In genomic region chr11:12680246-12680939, GRCh38 we compare ENCODE assay signal across 8 cellular contexts. TPM values are rescaled to one million over a fixed set of nuclear protein-coding genes. Genes with fewer than 3 reads are reported as not detected.
DNase-seq lines count a peak whose midpoint lies in the region; ATAC-seq, FAIRE-seq and TF ChIP-seq lines count a peak whose summit lies in the region.

No MANE protein-coding gene starts in this region.

- H3K27ac ChIP-seq in A549 (peak overlapping the region; percentile 92 to 98), HEK293 (ENCODE audit: extremely low read depth, low read depth, low read length) (no peak overlapping the region), subcutaneous abdominal adipose tissue (ENCODE audit: low read depth, low read length) (peak overlapping the region; percentile 11)

- H3K27ac Mint-ChIP-seq in chondrocyte (ENCODE audit: unreplicated experiment): peak overlapping the region; percentile 92

- H3K4me1 ChIP-seq in A549 (peaks cover 73% of the 10 kb centered on the region), HEK293 (ENCODE audit: control insufficient read depth, insufficient read depth, low read length) (peaks cover 11% of the 10 kb centered on the region; the same call in 1 of the 2 replicates), subcutaneous abdominal adipose tissue (ENCODE audit: control insufficient read depth in 5 of 5, insufficient read depth in 5 of 5, low read length in 5 of 5) (peaks cover 10 to 87% (median 74%) of the 10 kb centered on the region in 5 donors)

- 7% methylated on average over 21 of the region's 21 CpGs for WGBS in A549 (ENCODE audit: missing lambda C conversion rate)

- TF ChIP-seq CTCF in A549 (IDR thresholded peaks at IDR 0.05): no peak
- TF ChIP-seq CTCF in HEK293 (tag by site-specific recombination; IDR thresholded peaks at IDR 0.05): no peak
- TF ChIP-seq CTCF in chondrocyte (IDR thresholded peaks at IDR 0.05): no peak

- H3K4me3 ChIP-seq in A549 (peak overlapping the region; percentile 90), HEK293 (ENCODE audit: low read depth, low read length) (no peak overlapping the region), subcutaneous abdominal adipose tissue (ENCODE audit: low read depth in 1 of 5, low read length in 5 of 5) (peak overlapping the region in 1 of 5 donors; percentile 32)

- no peaks in the 10 kb centered on the region for H3K9me3 ChIP-seq in A549
- H3K9me3 ChIP-seq in HEK293 (ENCODE audit: control insufficient read depth, insufficient read depth, low read depth, low read length): no peaks in the 10 kb centered on the region
- H3K9me3 ChIP-seq in subcutaneous abdominal adipose tissue (ENCODE audit: control insufficient read depth in 5 of 5, low read length in 5 of 5): no peaks in the 10 kb centered on the region

- H3K36me3 ChIP-seq in HEK293 (ENCODE audit: control insufficient read depth in 2 of 2, insufficient read depth in 1 of 2, low read length in 2 of 2) (peaks cover 0 to 2% of the 10 kb centered on the region in 2 experiments; a peak in 1 of 3 replicates), subcutaneous abdominal adipose tissue (ENCODE audit: control insufficient read depth in 5 of 5, insufficient read depth in 5 of 5, low read length in 5 of 5) (no peaks in the 10 kb centered on the region)

- peak; percentile 72 to 74 for ATAC-seq in A549
- no peak for ATAC-seq in GM21515 (IDR thresholded peaks at IDR 0.05; ENCODE audit: unreplicated experiment)
- ATAC-seq in HG02870 (IDR thresholded peaks at IDR 0.05; ENCODE audit: unreplicated experiment): no peak

- POLR2A ChIA-PET in A549 (lab: Yijun Ruan, JAX) (interaction anchor here (0.7 to 3.6 kb wide), 10 partner anchors 9 to 594 kb away, joined by 3 to 25 read pairs (median 3); partner anchors contain the start of gene PARVA), HEK293 (lab: Yijun Ruan, JAX) (interaction anchor here (1.0 kb wide), 1 partner anchor 15 kb away, joined by 3 read pairs; no protein-coding TSS in a partner anchor)

- peak overlapping the region; percentile 90 for H3K4me2 ChIP-seq in A549

- H3K27me3 ChIP-seq in subcutaneous abdominal adipose tissue (ENCODE audit: control insufficient read depth in 5 of 5, insufficient read depth in 4 of 5, low read length in 5 of 5): no peaks in the 10 kb centered on the region

- no peak for TF ChIP-seq EP300 in A549 (IDR thresholded peaks at IDR 0.05)

- FAIRE-seq in A549 (lab: Jason Lieb, UNC): no peak

- H3K9me3 Mint-ChIP-seq in chondrocyte (ENCODE audit: low read depth): no peaks in the 10 kb centered on the region

- DNase-seq in A549 (ENCODE audit: low read depth in 1 of 2, low spot score in 1 of 2) (peak in 1 of 2 experiments; percentile 92), NCI-H82 (lab: John Stamatoyannopoulos, UW) (peak; percentile 92), chondrocyte (ENCODE audit: low spot score) (no peak), islet precursor cell (peak; percentile 97)

- no peak; a peak in 1 of 5 replicates for TF ChIP-seq RAD21 in A549 (conservative IDR thresholded peaks at IDR 0.05 in 1 of 2, IDR thresholded peaks at IDR 0.05 in 1 of 2)

- H3K4me3 Mint-ChIP-seq in chondrocyte (ENCODE audit: unreplicated experiment): peak overlapping the region; percentile 63

- no peaks in the 10 kb centered on the region for H3K27me3 Mint-ChIP-seq in chondrocyte (ENCODE audit: low read depth)

- H3K36me3 Mint-ChIP-seq in chondrocyte (ENCODE audit: low read depth): no peaks in the 10 kb centered on the region

- H3K9ac ChIP-seq in subcutaneous abdominal adipose tissue (ENCODE audit: low read length in 5 of 5): no peak overlapping the region

- peak; percentile 38; the same call in 1 of the 2 replicates for TF ChIP-seq POLR2A in A549 (IDR thresholded peaks at IDR 0.05; ENCODE audit: low read length)

- peaks cover 95% of the 10 kb centered on the region for H3K4me1 Mint-ChIP-seq in chondrocyte (ENCODE audit: low read depth)

- CTCF ChIA-PET in A549 (lab: Yijun Ruan, JAX): interaction anchor here (0.9 to 3.1 kb wide), 4 partner anchors 8 to 350 kb away, joined by 3 to 12 read pairs (median 4); no protein-coding TSS in a partner anchor
- CTCF ChIA-PET in HEK293 (lab: Yijun Ruan, JAX): interaction anchor here (1.0 to 1.5 kb wide), 3 partner anchors 42 to 208 kb away, joined by 3 to 4 read pairs (median 3); no protein-coding TSS in a partner anchor

TF ChIP-seq in A549, 52 proteins besides CTCF, POLR2A, EP300 and RAD21 (continues in another document):
- no peak for TF ChIP-seq RFX5 (IDR thresholded peaks at IDR 0.05)
- TF ChIP-seq PBX3 (IDR thresholded peaks at IDR 0.05): no peak
- no peak for TF ChIP-seq CHD4 (IDR thresholded peaks at IDR 0.05; ENCODE audit: borderline replicate concordance)
- TF ChIP-seq HEYL (CRISPR knock-in tag; IDR thresholded peaks at IDR 0.05): no peak
- 0 out of 2 replicates have a peak, but pooled peaks have one; percentile 8 for TF ChIP-seq USF2 (IDR thresholded peaks at IDR 0.05)
- peak; percentile 50 to 52; a peak in 2 of 5 replicates for TF ChIP-seq JUN (IDR thresholded peaks at IDR 0.05)
- peak in 1 of 2 experiments; percentile 30; a peak in 1 of 4 replicates for TF ChIP-seq CEBPB (IDR thresholded peaks at IDR 0.05)
- peak; percentile 79 for TF ChIP-seq MAX (IDR thresholded peaks at IDR 0.05)

TF ChIP-seq in HEK293, 187 proteins besides CTCF, POLR2A, EP300 and RAD21 (continues in another document):
- TF ChIP-seq ZNF747 (tag by site-specific recombination; IDR thresholded peaks at IDR 0.05): no peak
- no peak for TF ChIP-seq ZFHX2 (tag by site-specific recombination; conservative IDR thresholded peaks at IDR 0.05)
- no peak for TF ChIP-seq HOXC10 (CRISPR knock-in tag; IDR thresholded peaks at IDR 0.05)
- no peak for TF ChIP-seq ZNF621 (tag by site-specific recombination; IDR thresholded peaks at IDR 0.05)
- TF ChIP-seq KLF9 (tag by site-specific recombination; IDR thresholded peaks at IDR 0.05; ENCODE audit: low read depth): 0 out of 2 replicates have a peak, but pooled peaks have one; percentile 30
- TF ChIP-seq ZBTB48 (tag by site-specific recombination; IDR thresholded peaks at IDR 0.05): no peak
- TF ChIP-seq ZNF600 (tag by site-specific recombination; IDR thresholded peaks at IDR 0.05): 0 out of 2 replicates have a peak, but pooled peaks have one; percentile 18
- no peak for TF ChIP-seq GLI4 (tag by site-specific recombination; IDR thresholded peaks at IDR 0.05)
- TF ChIP-seq YY1 (tag by site-specific recombination; IDR thresholded peaks at IDR 0.05): no peak
- 0 out of 2 replicates have a peak, but pooled peaks have one; percentile 12 for TF ChIP-seq ZNF629 (tag by site-specific recombination; IDR thresholded peaks at IDR 0.05)
- TF ChIP-seq OVOL3 (tag by site-specific recombination; IDR thresholded peaks at IDR 0.05): no peak
- peak; percentile 64 for TF ChIP-seq ZNF341 (tag by site-specific recombination; IDR thresholded peaks at IDR 0.05; ENCODE audit: low read depth)
- no peak for TF ChIP-seq ZNF24 (tag by site-specific recombination; IDR thresholded peaks at IDR 0.05)
- TF ChIP-seq ZNF624 (tag by site-specific recombination; IDR thresholded peaks at IDR 0.05): no peak
- no peak for TF ChIP-seq KLF7 (tag by site-specific recombination; IDR thresholded peaks at IDR 0.05; ENCODE audit: borderline replicate concordance)
- TF ChIP-seq ZNF133 (tag by site-specific recombination; IDR thresholded peaks at IDR 0.05): no peak
- no peak for TF ChIP-seq KLF1 (tag by site-specific recombination; IDR thresholded peaks at IDR 0.05)
- TF ChIP-seq KLF8 (tag by site-specific recombination; IDR thresholded peaks at IDR 0.05): no peak
- TF ChIP-seq ZNF843 (tag by site-specific recombination; IDR thresholded peaks at IDR 0.05): no peak
- TF ChIP-seq GLIS1 (tag by site-specific recombination; IDR thresholded peaks at IDR 0.05): no peak
- peak; percentile 54; the same call in 1 of the 2 replicates for TF ChIP-seq PRDM10 (tag by site-specific recombination; IDR thresholded peaks at IDR 0.05)

RNA-seq across cellular contexts. Expression of gene TEAD1, which starts 6.2 kb away (rescaled TPM):
- 110 and 112 TPM in 2 replicates for polyA plus RNA-seq in A549 (2011; rRNA removed)
- polyA plus RNA-seq in A549 (2012; cell fraction: cytosol; rRNA removed): 29.0 and 41.5 TPM in 2 replicates
- 45.0 and 63.7 TPM in 2 replicates for polyA plus RNA-seq in A549 (2012; cell fraction: nucleus; rRNA removed)
- 110 to 116 TPM (median 111 TPM) in 3 replicates for polyA plus RNA-seq in A549 (2017; fragmentation: RNase III; extraction: RNeasy Plus Mini Kit Qiagen cat#74134 plus additional on column Dnase treatment)
- 144 and 157 TPM in 2 replicates for polyA minus RNA-seq in A549 (2011; rRNA and poly(A)+ RNA removed)
- total RNA-seq in chondrocyte: 128 to 137 TPM (median 135 TPM) in 3 replicates

Comparison
In these comparisons a context has a peak if more than half of its experiments do, and no peak if none do; other contexts are left out.
1. ATAC-seq: peak in A549 (2 of 2); none in GM21515 (single experiment) and HG02870 (single experiment).